In genomic region chr2:68157402-68158133, GRCh38 we compare ENCODE assay signal across 8 cellular contexts. TPM values are rescaled to one million over a fixed set of nuclear protein-coding genes. Genes with fewer than 3 reads are reported as not detected.
DNase-seq lines count a peak whose midpoint lies in the region; ATAC-seq, FAIRE-seq and TF ChIP-seq lines count a peak whose summit lies in the region.

PNO1 (plus strand) TSS chr2:68157888; CDS start chr2:68157935, 47 bp downstream.

- peaks cover 0 to 7% of the 10 kb centered on the region in 2 donors for H3K4me1 ChIP-seq in small intestine (ENCODE audit: control insufficient read depth in 2 of 2, insufficient read depth in 1 of 2, low read depth in 1 of 2, low read length in 1 of 2)

- TF ChIP-seq CTCF in AG04449 (IDR thresholded peaks at IDR 0.05; ENCODE audit: insufficient read depth, low read length, missing control alignments) (no peak), WI38 (IDR thresholded peaks at IDR 0.05; ENCODE audit: low read depth, low read length) (no peak), bronchial epithelial cell (IDR thresholded peaks at IDR 0.05; ENCODE audit: insufficient read depth, low read length, severe bottlenecking) (peak; percentile 3)

- peak within 1 kb of the TSS; percentile 63 to 100 for H3K27ac ChIP-seq in small intestine (ENCODE audit: low read depth in 1 of 2, low read length in 1 of 2)

- H3K4me3 ChIP-seq in AG04449 (ENCODE audit: low read depth, low read length) (peak within 1 kb of the TSS; percentile 96), WI38 (ENCODE audit: low read depth, low read length) (peak within 1 kb of the TSS; percentile 93), bronchial epithelial cell (ENCODE audit: low read depth, low read length) (peak within 1 kb of the TSS; percentile 63), small intestine (ENCODE audit: low read depth in 1 of 2, low read length in 2 of 2) (peak within 1 kb of the TSS; percentile 78 to 87)

- H3K27me3 ChIP-seq in bronchial epithelial cell (ENCODE audit: control insufficient read depth, insufficient read depth, low read length) (no peaks in the 10 kb centered on the region), small intestine (ENCODE audit: control insufficient read depth in 2 of 2, insufficient read depth in 2 of 2, low read length in 2 of 2) (no peaks in the 10 kb centered on the region)

- no peak for FAIRE-seq in bronchial epithelial cell (lab: Jason Lieb, UNC)
- no peak for FAIRE-seq in small intestine (lab: Jason Lieb, UNC)

- peaks cover 7% of the 10 kb centered on the region for H3K36me3 ChIP-seq in bronchial epithelial cell (ENCODE audit: control insufficient read depth, insufficient read depth, low read length)
- peaks cover 4 to 7% of the 10 kb centered on the region in 2 donors for H3K36me3 ChIP-seq in small intestine (ENCODE audit: control insufficient read depth in 2 of 2, insufficient read depth in 2 of 2, low read length in 2 of 2)

- no peaks in the 10 kb centered on the region for H3K9me3 ChIP-seq in small intestine (ENCODE audit: control insufficient read depth, low read depth)

- peak; percentile 91 for ATAC-seq in GM18907 (IDR thresholded peaks at IDR 0.05; ENCODE audit: unreplicated experiment)
- ATAC-seq in HG03159 (IDR thresholded peaks at IDR 0.05; ENCODE audit: unreplicated experiment) = peak; percentile 90

- POLR2A ChIA-PET in AG04449 (lab: Yijun Ruan, JAX) = interaction anchor here (0.8 to 0.9 kb wide), 3 partner anchors 21 to 162 kb away, joined by 3 to 4 read pairs (median 3); partner anchors contain the start of genes CNRIP1 and PPP3R1

- WGBS in small intestine, 3 donors = 0 to 1% (median 1%) methylated on average over 44 of the region's 44 CpGs

- DNase-seq in AG04449 (ENCODE audit: low read depth, low spot score) = peak; percentile 55
- peak; percentile 99 for DNase-seq in NCI-H2227 treated with DMSO at 0.1 percent for 48 hours (lab: John Stamatoyannopoulos, UW)
- peak; percentile 85 for DNase-seq in bronchial epithelial cell (ENCODE audit: low read depth)
- DNase-seq in iPS-NIHi11 (ENCODE audit: low spot score) = peak; percentile 95
- DNase-seq in small intestine = peak; percentile 97

- CTCF ChIA-PET in AG04449 (lab: Yijun Ruan, JAX) = interaction anchor here (0.9 to 2.1 kb wide), 7 partner anchors 13 to 126 kb away, joined by 3 to 8 read pairs (median 5); no protein-coding TSS in a partner anchor

RNA-seq across cellular contexts. Expression of gene PNO1, which starts in this region (rescaled TPM):
- 13.2 TPM in 2 replicates for total RNA-seq in bronchial epithelial cell
- polyA plus RNA-seq in small intestine = 10 to 100 TPM in 1 of 3 donors, 1 to 10 TPM in 2; 4.9 to 11.7 (median 6.8) TPM

Comparison
In these comparisons a context has a peak if more than half of its experiments do, and no peak if none do; other contexts are left out.
1. Peak in every context shown above with its lines: DNase-seq, ATAC-seq, H3K4me3 ChIP-seq and H3K27ac ChIP-seq.